28 cellular contexts compared by ENCODE assay signal in genomic region chr14:98925362-98926040, GRCh38.
A peak's percentile ranks its signal among the peaks of the same experiment; 100 is the strongest.
DNase-seq lines count a peak whose midpoint lies in the region; ATAC-seq and TF ChIP-seq lines count a peak whose summit lies in the region.
"Had no signal": no experiment of that assay in that cellular context is flagged by ENCODE, and none has a peak within 500 bp of the region (broad histone marks: within the 10 kb centered on the region; RNA-seq: fewer than 3 reads in every experiment).

No MANE protein-coding gene starts in this region.

- no peaks in the 10 kb centered on the region for H3K27me3 ChIP-seq in CD4-positive, CD25-positive, alpha-beta regulatory T cell (ENCODE audit: control insufficient read depth, insufficient read depth, low read length)
- 0 out of 2 replicates have a peak, but pooled peaks cover 4% of the 10 kb centered on the region for H3K27me3 ChIP-seq in OCI-LY3 (ENCODE audit: low read depth, low read length)
- H3K27me3 ChIP-seq in naive thymus-derived CD4-positive, alpha-beta T cell (ENCODE audit: control insufficient read depth in 2 of 2, insufficient read depth in 2 of 2, low read length in 2 of 2) = no peaks in the 10 kb centered on the region
- H3K27me3 ChIP-seq: adrenal gland, body of pancreas, esophagus squamous epithelium, foreskin keratinocyte, neutrophil, upper lobe of left lung had no signal

- CTCF ChIA-PET in activated CD8-positive, alpha-beta T cell treated with anti-CD3 and anti-CD28 coated beads for 36 hours (lab: Charles Lee) = no interaction called here
- CTCF ChIA-PET in activated CD8-positive, alpha-beta T cell treated with anti-CD3 and anti-CD28 coated beads, Interleukin-2, amount 10 ng/mL, durations not matched to agents 7 days and 5 days (lab: Charles Lee) = interaction anchor here (2.0 kb wide), 1 partner anchor 13 kb away, joined by 8 read pairs; no protein-coding TSS in a partner anchor
- CTCF ChIA-PET in naive thymus-derived CD4-positive, alpha-beta T cell (lab: Charles Lee) = interaction anchor here (0.6 to 1.5 kb wide), 4 partner anchors 10 to 941 kb away, joined by 3 to 6 read pairs (median 4); no protein-coding TSS in a partner anchor

- peaks cover 2% of the 10 kb centered on the region for H3K36me3 Mint-ChIP-seq in activated CD8-positive, alpha-beta T cell treated with anti-CD3 and anti-CD28 coated beads for 36 hours (ENCODE audit: low read depth)
- no peaks in the 10 kb centered on the region for H3K36me3 Mint-ChIP-seq in activated CD8-positive, alpha-beta T cell treated with anti-CD3 and anti-CD28 coated beads, Interleukin-2, amount 10 ng/mL, durations not matched to agents 7 days and 5 days (ENCODE audit: low read depth)
- H3K36me3 Mint-ChIP-seq in CD4-positive, CD25-positive, alpha-beta regulatory T cell = peaks cover 10% of the 10 kb centered on the region
- peaks cover 8 to 16% (median 15%) of the 10 kb centered on the region in 5 donors for H3K36me3 Mint-ChIP-seq in naive thymus-derived CD4-positive, alpha-beta T cell
- H3K36me3 Mint-ChIP-seq: mesothelial cell of epicardium had no signal

- peak; percentile 37 for ATAC-seq in activated CD8-positive, alpha-beta T cell treated with anti-CD3 and anti-CD28 coated beads for 36 hours
- no peak for ATAC-seq in activated CD8-positive, alpha-beta T cell treated with anti-CD3 and anti-CD28 coated beads, Interleukin-2, amount 10 ng/mL, durations not matched to agents 7 days and 5 days
- no peak for ATAC-seq in CD4-positive, CD25-positive, alpha-beta regulatory T cell (ENCODE audit: low read depth in 2 of 2)
- ATAC-seq in naive thymus-derived CD4-positive, alpha-beta T cell = no peak
- ATAC-seq in GM21717 (IDR thresholded peaks at IDR 0.05; ENCODE audit: unreplicated experiment) = no peak
- ATAC-seq: body of pancreas, GM23338, heart left ventricle, HepG2, Panc1 had no signal

- no peaks in the 10 kb centered on the region for H3K36me3 ChIP-seq in CD4-positive, CD25-positive, alpha-beta regulatory T cell (ENCODE audit: control insufficient read depth, insufficient read depth, low read length)
- no peaks in the 10 kb centered on the region for H3K36me3 ChIP-seq in OCI-LY3 (replicated peaks; ENCODE audit: low read depth, low read length)
- no peaks in the 10 kb centered on the region for H3K36me3 ChIP-seq in naive thymus-derived CD4-positive, alpha-beta T cell (ENCODE audit: control insufficient read depth in 2 of 3, insufficient read depth in 3 of 3, low read length in 3 of 3)
- H3K36me3 ChIP-seq: adrenal gland, esophagus squamous epithelium, heart left ventricle, neutrophil, upper lobe of left lung had no signal

- H3K27ac ChIP-seq in CD4-positive, CD25-positive, alpha-beta regulatory T cell (ENCODE audit: insufficient read depth, low read length, poor library complexity, severe bottlenecking) = no peak overlapping the region
- peak overlapping the region; percentile 26; the same call in 1 of the 2 replicates for H3K27ac ChIP-seq in OCI-LY3 (ENCODE audit: low read length)
- peak overlapping the region; percentile 56 for H3K27ac ChIP-seq in naive thymus-derived CD4-positive, alpha-beta T cell (ENCODE audit: low read depth, low read length)
- H3K27ac ChIP-seq: adrenal gland, body of pancreas, C4-2B, foreskin keratinocyte, heart left ventricle, neutrophil, upper lobe of left lung had no signal

- no peak overlapping the region for H3K4me3 Mint-ChIP-seq in activated CD8-positive, alpha-beta T cell treated with anti-CD3 and anti-CD28 coated beads for 36 hours
- H3K4me3 Mint-ChIP-seq in activated CD8-positive, alpha-beta T cell treated with anti-CD3 and anti-CD28 coated beads, Interleukin-2, amount 10 ng/mL, durations not matched to agents 7 days and 5 days = no peak overlapping the region
- peak overlapping the region in 2 of 4 donors; percentile 42 to 63 for H3K4me3 Mint-ChIP-seq in CD4-positive, CD25-positive, alpha-beta regulatory T cell
- H3K4me3 Mint-ChIP-seq in naive thymus-derived CD4-positive, alpha-beta T cell = peak overlapping the region in 9 of 10 donors; percentile 73 to 88 (median 85)
- H3K4me3 Mint-ChIP-seq: GM23338, mesothelial cell of epicardium had no signal

- intact Hi-C loops in activated CD8-positive, alpha-beta T cell treated with anti-CD3 and anti-CD28 coated beads for 36 hours (cut with micrococcal nuclease) = no loop called here
- intact Hi-C loops in naive thymus-derived CD4-positive, alpha-beta T cell (cut with micrococcal nuclease) = loop anchor here in 1 of 2 donors (1.0 to 2.0 kb wide), 2 partner anchors 12 to 787 kb away; no protein-coding TSS in a partner anchor

- H3K4me2 ChIP-seq in OCI-LY3 (ENCODE audit: low read length) = peak overlapping the region; percentile 35; the same call in 1 of the 2 replicates
- H3K4me2 ChIP-seq: GM23338 had no signal

- H4K20me1 ChIP-seq in OCI-LY3 (ENCODE audit: insufficient read depth, low read length) = no peaks in the 10 kb centered on the region

- POLR2A ChIA-PET in activated CD8-positive, alpha-beta T cell treated with anti-CD3 and anti-CD28 coated beads for 36 hours (lab: Charles Lee) = interaction anchor here (0.6 kb wide), 1 partner anchor 132 kb away, joined by 4 read pairs; no protein-coding TSS in a partner anchor
- POLR2A ChIA-PET in activated CD8-positive, alpha-beta T cell treated with anti-CD3 and anti-CD28 coated beads, Interleukin-2, amount 10 ng/mL, durations not matched to agents 7 days and 5 days (lab: Charles Lee) = interaction anchor here (0.5 to 0.6 kb wide), 2 partner anchors 76 to 469 kb away, joined by 3 read pairs; no protein-coding TSS in a partner anchor
- POLR2A ChIA-PET in naive thymus-derived CD4-positive, alpha-beta T cell (lab: Charles Lee) = interaction anchor here (0.7 to 1.5 kb wide), 11 partner anchors 10 to 386 kb away, joined by 3 to 8 read pairs (median 4); no protein-coding TSS in a partner anchor

- H2AFZ ChIP-seq in OCI-LY3 (ENCODE audit: low read depth, low read length) = no peak overlapping the region
- H2AFZ ChIP-seq: GM23338 had no signal

- H3K27me3 Mint-ChIP-seq in activated CD8-positive, alpha-beta T cell treated with anti-CD3 and anti-CD28 coated beads for 36 hours = no peaks in the 10 kb centered on the region
- H3K27me3 Mint-ChIP-seq in activated CD8-positive, alpha-beta T cell treated with anti-CD3 and anti-CD28 coated beads, Interleukin-2, amount 10 ng/mL, durations not matched to agents 7 days and 5 days (ENCODE audit: low read depth) = peaks cover 4% of the 10 kb centered on the region
- peaks cover 11% of the 10 kb centered on the region for H3K27me3 Mint-ChIP-seq in CD4-positive, CD25-positive, alpha-beta regulatory T cell
- peaks cover 0 to 16% (median 0%) of the 10 kb centered on the region in 5 donors for H3K27me3 Mint-ChIP-seq in naive thymus-derived CD4-positive, alpha-beta T cell

- H3K79me2 ChIP-seq in OCI-LY3 (ENCODE audit: low read length) = no peaks in the 10 kb centered on the region

- TF ChIP-seq CTCF in activated CD8-positive, alpha-beta T cell treated with anti-CD3 and anti-CD28 coated beads for 36 hours (IDR thresholded peaks at IDR 0.05) = no peak
- TF ChIP-seq CTCF in OCI-LY3 (IDR thresholded peaks at IDR 0.05; ENCODE audit: low read depth, low read length) (no peak), GM13976 (IDR thresholded peaks at IDR 0.05; ENCODE audit: borderline replicate concordance, control extremely low read depth, extremely low read depth, insufficient read depth, missing control alignments) (no peak)

- H3K9me3 Mint-ChIP-seq in activated CD8-positive, alpha-beta T cell treated with anti-CD3 and anti-CD28 coated beads for 36 hours = peaks cover 11% of the 10 kb centered on the region
- H3K9me3 Mint-ChIP-seq in activated CD8-positive, alpha-beta T cell treated with anti-CD3 and anti-CD28 coated beads, Interleukin-2, amount 10 ng/mL, durations not matched to agents 7 days and 5 days (ENCODE audit: insufficient read depth) = peaks cover 16% of the 10 kb centered on the region
- peaks cover 0 to 9% (median 3%) of the 10 kb centered on the region in 7 donors for H3K9me3 Mint-ChIP-seq in CD4-positive, CD25-positive, alpha-beta regulatory T cell
- peaks cover 8 to 21% (median 11%) of the 10 kb centered on the region in 11 donors for H3K9me3 Mint-ChIP-seq in naive thymus-derived CD4-positive, alpha-beta T cell
- H3K9me3 Mint-ChIP-seq: GM23338 had no signal

- H3K4me3 ChIP-seq in CD4-positive, CD25-positive, alpha-beta regulatory T cell (ENCODE audit: low read depth, low read length) = no peak overlapping the region
- no peak overlapping the region for H3K4me3 ChIP-seq in OCI-LY3 (ENCODE audit: low read length)
- peak overlapping the region; percentile 9 for H3K4me3 ChIP-seq in naive thymus-derived CD4-positive, alpha-beta T cell (ENCODE audit: low read length)
- H3K4me3 ChIP-seq: adrenal gland, body of pancreas, esophagus squamous epithelium, GM23338, heart left ventricle, upper lobe of left lung had no signal

- H3K9me3 ChIP-seq in CD4-positive, CD25-positive, alpha-beta regulatory T cell (ENCODE audit: control insufficient read depth in 2 of 2, low read length in 2 of 2) = no peaks in the 10 kb centered on the region
- H3K9me3 ChIP-seq in OCI-LY3 (ENCODE audit: insufficient read depth, low read length) = 0 out of 2 replicates have a peak, but pooled peaks cover 11% of the 10 kb centered on the region
- no peaks in the 10 kb centered on the region for H3K9me3 ChIP-seq in naive thymus-derived CD4-positive, alpha-beta T cell (ENCODE audit: control insufficient read depth in 2 of 3, low read length in 3 of 3)
- H3K9me3 ChIP-seq: adrenal gland, body of pancreas, esophagus squamous epithelium, heart left ventricle, neutrophil, upper lobe of left lung had no signal

- DNase-seq in activated CD8-positive, alpha-beta T cell treated with anti-CD3 and anti-CD28 coated beads for 36 hours = no peak
- DNase-seq in activated CD8-positive, alpha-beta T cell treated with anti-CD3 and anti-CD28 coated beads, Interleukin-2, amount 10 ng/mL, durations not matched to agents 7 days and 5 days = no peak
- DNase-seq in CD4-positive, CD25-positive, alpha-beta regulatory T cell = no peak
- no peak for DNase-seq in naive thymus-derived CD4-positive, alpha-beta T cell
- DNase-seq in GM13976 (ENCODE audit: low spot score) = no peak
- no peak for DNase-seq in cerebellar nuclear complex (lab: John Stamatoyannopoulos, UW)
- DNase-seq: adrenal gland, esophagus squamous epithelium, foreskin keratinocyte, heart left ventricle, Kasumi-1, kidney, MV-4-11, NCI-H1436 treated with DMSO at 0.1 percent for 48 hours, NCI-H2081 treated with DMSO at 0.1 percent for 48 hours, NCI-H2227 treated with DMSO at 0.1 percent for 48 hours, NCI-H69, SHP77 treated with DMSO at 0.1 percent for 48 hours, upper lobe of left lung had no signal

- H3K4me1 Mint-ChIP-seq in activated CD8-positive, alpha-beta T cell treated with anti-CD3 and anti-CD28 coated beads for 36 hours (ENCODE audit: low read depth) = peaks cover 39% of the 10 kb centered on the region
- H3K4me1 Mint-ChIP-seq in activated CD8-positive, alpha-beta T cell treated with anti-CD3 and anti-CD28 coated beads, Interleukin-2, amount 10 ng/mL, durations not matched to agents 7 days and 5 days (ENCODE audit: low read depth) = peaks cover 17% of the 10 kb centered on the region
- H3K4me1 Mint-ChIP-seq in CD4-positive, CD25-positive, alpha-beta regulatory T cell = peaks cover 5 to 49% (median 13%) of the 10 kb centered on the region in 4 donors
- H3K4me1 Mint-ChIP-seq in naive thymus-derived CD4-positive, alpha-beta T cell = peaks cover 24 to 70% (median 54%) of the 10 kb centered on the region in 7 donors
- H3K4me1 Mint-ChIP-seq: GM23338, mesothelial cell of epicardium had no signal

- no peak overlapping the region for H3K9ac ChIP-seq in OCI-LY3 (ENCODE audit: low read length)

- H3K27ac Mint-ChIP-seq in activated CD8-positive, alpha-beta T cell treated with anti-CD3 and anti-CD28 coated beads for 36 hours = peak overlapping the region; percentile 59
- no peak overlapping the region for H3K27ac Mint-ChIP-seq in activated CD8-positive, alpha-beta T cell treated with anti-CD3 and anti-CD28 coated beads, Interleukin-2, amount 10 ng/mL, durations not matched to agents 7 days and 5 days
- H3K27ac Mint-ChIP-seq in CD4-positive, CD25-positive, alpha-beta regulatory T cell = peak overlapping the region; percentile 76 to 92 (median 84)
- peak overlapping the region in 8 of 9 donors; percentile 92 to 98 (median 95) for H3K27ac Mint-ChIP-seq in naive thymus-derived CD4-positive, alpha-beta T cell
- H3K27ac Mint-ChIP-seq: GM23338, mesothelial cell of epicardium had no signal

- peaks cover 18% of the 10 kb centered on the region for H3K4me1 ChIP-seq in CD4-positive, CD25-positive, alpha-beta regulatory T cell (ENCODE audit: control insufficient read depth, insufficient read depth, low read length, poor library complexity, severe bottlenecking)
- H3K4me1 ChIP-seq in OCI-LY3 (ENCODE audit: low read length) = peaks cover 14% of the 10 kb centered on the region
- H3K4me1 ChIP-seq in naive thymus-derived CD4-positive, alpha-beta T cell (ENCODE audit: control insufficient read depth in 2 of 2, insufficient read depth in 2 of 2, low read length in 2 of 2) = peaks cover under 1 to 40% of the 10 kb centered on the region in 2 donors
- H3K4me1 ChIP-seq: adrenal gland, body of pancreas, foreskin keratinocyte, heart left ventricle, upper lobe of left lung had no signal

- in situ Hi-C loops in GM13976 (cut with MboI; ENCODE audit: low sequenced_read_pairs, unreplicated experiment) = no loop called here

Comparison
In these comparisons a context has a peak if more than half of its experiments do, and no peak if none do; other contexts are left out.
1. H3K4me3 Mint-ChIP-seq: peak in naive thymus-derived CD4-positive, alpha-beta T cell (9 of 10); none in activated CD8-positive, alpha-beta T cell treated with anti-CD3 and anti-CD28 coated beads for 36 hours (single experiment) and activated CD8-positive, alpha-beta T cell treated with anti-CD3 and anti-CD28 coated beads, Interleukin-2, amount 10 ng/mL, durations not matched to agents 7 days and 5 days (single experiment).